1 cellular context compared by ENCODE assay signal in genomic region chr5:172896465-172896864, GRCh38.
TF ChIP-seq lines count a peak whose summit lies in the region.

No MANE protein-coding gene starts in this region.

TF ChIP-seq in H1, 55 proteins besides CTCF, POLR2A, EP300 and RAD21 (continued from another document):
- TF ChIP-seq CHD7 (IDR thresholded peaks at IDR 0.05; ENCODE audit: insufficient replicate concordance, low read length) = no peak
- no peak for TF ChIP-seq CTBP2 (IDR thresholded peaks at IDR 0.05; ENCODE audit: borderline replicate concordance, insufficient read depth, insufficient read length, low read length)
- no peak for TF ChIP-seq TAF1 (IDR thresholded peaks at IDR 0.05; ENCODE audit: low read depth, low read length)
- TF ChIP-seq ASH2L (IDR thresholded peaks at IDR 0.05; ENCODE audit: low read length) = no peak
- TF ChIP-seq NANOG (IDR thresholded peaks at IDR 0.05; ENCODE audit: insufficient read depth, low read depth, low read length, poor library complexity, severe bottlenecking) = no peak
- TF ChIP-seq KDM5A (IDR thresholded peaks at IDR 0.05; ENCODE audit: low read length) = no peak
- TF ChIP-seq ATF3 (IDR thresholded peaks at IDR 0.05; ENCODE audit: insufficient read depth, low read depth, low read length) = no peak
